In the genomic region with DNA sequence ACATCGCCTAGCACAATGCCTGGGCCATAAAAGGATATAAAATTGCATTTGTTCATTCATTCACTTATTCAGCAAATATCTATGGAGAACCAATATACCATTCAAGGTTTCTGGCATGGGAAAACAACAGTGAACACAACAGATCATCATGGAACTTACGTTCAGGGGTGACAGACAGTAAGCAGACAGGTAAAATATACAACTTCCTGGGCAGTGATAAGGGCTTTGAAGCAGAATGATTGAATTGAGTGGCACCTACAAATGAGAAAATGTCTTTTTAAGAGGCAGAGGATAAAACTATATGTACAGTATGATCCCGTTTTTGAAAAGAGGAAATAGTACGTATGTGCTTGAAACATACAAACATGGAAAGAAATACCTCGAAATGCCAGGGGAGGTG, we compare ENCODE assay signal across 20 cellular contexts. TPM values are rescaled to one million over a fixed set of nuclear protein-coding genes. Genes with fewer than 3 reads are reported as not detected.
DNase-seq lines count a peak whose midpoint lies in the region; ATAC-seq and TF ChIP-seq lines count a peak whose summit lies in the region.
"Had no signal": no experiment of that assay in that cellular context is flagged by ENCODE, and none has a peak within 500 bp of the region (broad histone marks: within the 10 kb centered on the region; RNA-seq: fewer than 3 reads in every experiment).

No MANE protein-coding gene starts in this region.

- no peak overlapping the region for H3K4me3 ChIP-seq in gastroesophageal sphincter
- H3K4me3 ChIP-seq: ascending aorta, right atrium auricular region had no signal

- no peak for ATAC-seq in activated CD8-positive, alpha-beta memory T cell treated with anti-CD3 and anti-CD28 coated beads, Interleukin-2, amount 10 ng/mL, durations not matched to agents 7 days and 5 days
- no peak for ATAC-seq in GM21786 (IDR thresholded peaks at IDR 0.05; ENCODE audit: unreplicated experiment)
- ATAC-seq in Right ventricle myocardium inferior = no peak
- ATAC-seq in gastroesophageal sphincter = no peak
- ATAC-seq: HCT116, left colon had no signal

- no peak for TF ChIP-seq EP300 in gastroesophageal sphincter (IDR thresholded peaks at IDR 0.05)

- CTCF ChIA-PET in activated CD8-positive, alpha-beta memory T cell treated with anti-CD3 and anti-CD28 coated beads, Interleukin-2, amount 10 ng/mL, durations not matched to agents 7 days and 5 days (lab: Charles Lee) = no interaction called here

- H3K36me3 ChIP-seq in gastroesophageal sphincter = no peaks in the 10 kb centered on the region
- H3K36me3 ChIP-seq: ascending aorta, right atrium auricular region had no signal

- WGBS in gastroesophageal sphincter (ENCODE audit: low coverage in 1 of 2), 2 donors = 85 to 91% methylated on average over 5 of the region's 5 CpGs

- H3K27me3 ChIP-seq in gastroesophageal sphincter = no peaks in the 10 kb centered on the region
- H3K27me3 ChIP-seq: ascending aorta, right atrium auricular region had no signal

- TF ChIP-seq POLR2A in gastroesophageal sphincter (IDR thresholded peaks at IDR 0.05) = no peak

- peak overlapping the region; percentile 0 for H3K4me3 Mint-ChIP-seq in activated CD8-positive, alpha-beta memory T cell treated with anti-CD3 and anti-CD28 coated beads, Interleukin-2, amount 10 ng/mL, durations not matched to agents 7 days and 5 days
- peak overlapping the region in 3 of 4 donors; percentile 10 to 66 (median 36) for H3K4me3 Mint-ChIP-seq in IgD-negative memory B cell
- peak overlapping the region; percentile 4 for H3K4me3 Mint-ChIP-seq in activated T-helper 2 cell treated with anti-CD3 and anti-CD28 coated beads, Interferon-gamma antibody, Interleukin-2, Interleukin-4, amounts not matched to agents 10 μg/mL and 5 μg/mL and 100 μg/mL, durations not matched to agents 14 hours and 24 hours and 36 hours (ENCODE audit: low read depth)
- no peak overlapping the region for H3K4me3 Mint-ChIP-seq in nephron progenitor cell

- H3K4me1 Mint-ChIP-seq in activated CD8-positive, alpha-beta memory T cell treated with anti-CD3 and anti-CD28 coated beads, Interleukin-2, amount 10 ng/mL, durations not matched to agents 7 days and 5 days = peaks cover 87% of the 10 kb centered on the region
- H3K4me1 Mint-ChIP-seq in IgD-negative memory B cell (peaks cover 52 to 67% (median 58%) of the 10 kb centered on the region in 3 donors), nephron progenitor cell (peaks cover 25% of the 10 kb centered on the region)
- peaks cover 69% of the 10 kb centered on the region for H3K4me1 Mint-ChIP-seq in activated T-helper 2 cell treated with anti-CD3 and anti-CD28 coated beads, Interferon-gamma antibody, Interleukin-2, Interleukin-4, amounts not matched to agents 10 μg/mL and 5 μg/mL and 100 μg/mL, durations not matched to agents 14 hours and 24 hours and 36 hours (ENCODE audit: low read depth)

- intact Hi-C loops in activated T-helper 2 cell treated with anti-CD3 and anti-CD28 coated beads, Interferon-gamma antibody, Interleukin-2, Interleukin-4, amounts not matched to agents 10 μg/mL and 5 μg/mL and 100 μg/mL, durations not matched to agents 14 hours and 24 hours and 36 hours (cut with micrococcal nuclease) = loop anchor here (10.0 kb wide), 1 partner anchor 144 kb away; the partner anchor contains the start of gene DYNC1LI1
- intact Hi-C loops in Right ventricle myocardium inferior (cut with DNase I) = no loop called here

- no peak overlapping the region for H3K27ac ChIP-seq in gastroesophageal sphincter
- H3K27ac ChIP-seq: ascending aorta, right atrium auricular region had no signal

- no peaks in the 10 kb centered on the region for H3K9me3 Mint-ChIP-seq in activated CD8-positive, alpha-beta memory T cell treated with anti-CD3 and anti-CD28 coated beads, Interleukin-2, amount 10 ng/mL, durations not matched to agents 7 days and 5 days (ENCODE audit: low read depth)
- no peaks in the 10 kb centered on the region for H3K9me3 Mint-ChIP-seq in IgD-negative memory B cell
- H3K9me3 Mint-ChIP-seq in activated T-helper 2 cell treated with anti-CD3 and anti-CD28 coated beads, Interferon-gamma antibody, Interleukin-2, Interleukin-4, amounts not matched to agents 10 μg/mL and 5 μg/mL and 100 μg/mL, durations not matched to agents 14 hours and 24 hours and 36 hours = no peaks in the 10 kb centered on the region
- no peaks in the 10 kb centered on the region for H3K9me3 Mint-ChIP-seq in nephron progenitor cell

- no peak for TF ChIP-seq CTCF in nephron progenitor cell (IDR thresholded peaks at IDR 0.05)
- TF ChIP-seq CTCF in gastroesophageal sphincter (IDR thresholded peaks at IDR 0.05) = no peak

- H3K27me3 Mint-ChIP-seq in activated CD8-positive, alpha-beta memory T cell treated with anti-CD3 and anti-CD28 coated beads, Interleukin-2, amount 10 ng/mL, durations not matched to agents 7 days and 5 days = no peaks in the 10 kb centered on the region
- H3K27me3 Mint-ChIP-seq in IgD-negative memory B cell (no peaks in the 10 kb centered on the region), nephron progenitor cell (ENCODE audit: low read depth, poor library complexity) (peaks cover 5% of the 10 kb centered on the region)
- H3K27me3 Mint-ChIP-seq in activated T-helper 2 cell treated with anti-CD3 and anti-CD28 coated beads, Interferon-gamma antibody, Interleukin-2, Interleukin-4, amounts not matched to agents 10 μg/mL and 5 μg/mL and 100 μg/mL, durations not matched to agents 14 hours and 24 hours and 36 hours (ENCODE audit: low read depth) = no peaks in the 10 kb centered on the region

- H3K27ac Mint-ChIP-seq in activated CD8-positive, alpha-beta memory T cell treated with anti-CD3 and anti-CD28 coated beads, Interleukin-2, amount 10 ng/mL, durations not matched to agents 7 days and 5 days = peak overlapping the region; percentile 99
- H3K27ac Mint-ChIP-seq in IgD-negative memory B cell (peak overlapping the region; percentile 33 to 84 (median 58)), nephron progenitor cell (peak overlapping the region; percentile 65)
- H3K27ac Mint-ChIP-seq in activated T-helper 2 cell treated with anti-CD3 and anti-CD28 coated beads, Interferon-gamma antibody, Interleukin-2, Interleukin-4, amounts not matched to agents 10 μg/mL and 5 μg/mL and 100 μg/mL, durations not matched to agents 14 hours and 24 hours and 36 hours = peak overlapping the region; percentile 99

- peaks cover 0 to 12% (median 4%) of the 10 kb centered on the region in 3 donors for H3K4me1 ChIP-seq in gastroesophageal sphincter
- H3K4me1 ChIP-seq: ascending aorta had no signal

- H3K9me3 ChIP-seq in gastroesophageal sphincter = no peaks in the 10 kb centered on the region
- H3K9me3 ChIP-seq: ascending aorta, right atrium auricular region had no signal

- DNase-seq in activated CD8-positive, alpha-beta memory T cell treated with anti-CD3 and anti-CD28 coated beads, Interleukin-2, amount 10 ng/mL, durations not matched to agents 7 days and 5 days = no peak
- DNase-seq in activated CD8-positive, alpha-beta memory T cell treated with anti-CD3 and anti-CD28 coated beads, Interleukin-2, amount 50 U/mL, for 48 hours = no peak
- no peak for DNase-seq in activated T-helper 2 cell treated with anti-CD3 and anti-CD28 coated beads, Interferon-gamma antibody, Interleukin-2, Interleukin-4, amounts not matched to agents 10 μg/mL and 5 μg/mL and 100 μg/mL, durations not matched to agents 14 hours and 24 hours and 36 hours (ENCODE audit: low spot score)
- DNase-seq in nephron progenitor cell (no peak), Right ventricle myocardium inferior (ENCODE audit: missing footprints) (no peak)
- DNase-seq: ACHN; activated CD4-positive, CD25-positive, alpha-beta regulatory T cell; EL; KG1; left colon; midbrain; NCI-H1105; NCI-H748 treated with DMSO at 0.1 percent for 48 hours; nucleus accumbens had no signal

- H3K36me3 Mint-ChIP-seq in activated CD8-positive, alpha-beta memory T cell treated with anti-CD3 and anti-CD28 coated beads, Interleukin-2, amount 10 ng/mL, durations not matched to agents 7 days and 5 days = peaks cover 5% of the 10 kb centered on the region
- H3K36me3 Mint-ChIP-seq in IgD-negative memory B cell (no peaks in the 10 kb centered on the region), nephron progenitor cell (ENCODE audit: low read depth) (peaks cover 6% of the 10 kb centered on the region)
- H3K36me3 Mint-ChIP-seq in activated T-helper 2 cell treated with anti-CD3 and anti-CD28 coated beads, Interferon-gamma antibody, Interleukin-2, Interleukin-4, amounts not matched to agents 10 μg/mL and 5 μg/mL and 100 μg/mL, durations not matched to agents 14 hours and 24 hours and 36 hours (ENCODE audit: low read depth) = peaks cover 14% of the 10 kb centered on the region

RNA-seq across cellular contexts. Expression of gene CMTM7, which starts 39.2 kb away (rescaled TPM):
- 10 to 100 TPM; 42.6 to 49.8 TPM for total RNA-seq in activated CD8-positive, alpha-beta memory T cell treated with anti-CD3 and anti-CD28 coated beads, Interleukin-2, amount 10 ng/mL, durations not matched to agents 7 days and 5 days
- 141 TPM for polyA plus RNA-seq in IgD-negative memory B cell
- total RNA-seq in activated T-helper 2 cell treated with anti-CD3 and anti-CD28 coated beads, Interferon-gamma antibody, Interleukin-2, Interleukin-4, amounts not matched to agents 10 μg/mL and 5 μg/mL and 100 μg/mL, durations not matched to agents 14 hours and 24 hours and 36 hours = 60.0 and 60.9 TPM in 2 replicates
- total RNA-seq in Right ventricle myocardium inferior (5.0 TPM), gastroesophageal sphincter (1 to 10 TPM; 2.9 to 7.0 (median 6.5) TPM)
